In the genomic region with DNA sequence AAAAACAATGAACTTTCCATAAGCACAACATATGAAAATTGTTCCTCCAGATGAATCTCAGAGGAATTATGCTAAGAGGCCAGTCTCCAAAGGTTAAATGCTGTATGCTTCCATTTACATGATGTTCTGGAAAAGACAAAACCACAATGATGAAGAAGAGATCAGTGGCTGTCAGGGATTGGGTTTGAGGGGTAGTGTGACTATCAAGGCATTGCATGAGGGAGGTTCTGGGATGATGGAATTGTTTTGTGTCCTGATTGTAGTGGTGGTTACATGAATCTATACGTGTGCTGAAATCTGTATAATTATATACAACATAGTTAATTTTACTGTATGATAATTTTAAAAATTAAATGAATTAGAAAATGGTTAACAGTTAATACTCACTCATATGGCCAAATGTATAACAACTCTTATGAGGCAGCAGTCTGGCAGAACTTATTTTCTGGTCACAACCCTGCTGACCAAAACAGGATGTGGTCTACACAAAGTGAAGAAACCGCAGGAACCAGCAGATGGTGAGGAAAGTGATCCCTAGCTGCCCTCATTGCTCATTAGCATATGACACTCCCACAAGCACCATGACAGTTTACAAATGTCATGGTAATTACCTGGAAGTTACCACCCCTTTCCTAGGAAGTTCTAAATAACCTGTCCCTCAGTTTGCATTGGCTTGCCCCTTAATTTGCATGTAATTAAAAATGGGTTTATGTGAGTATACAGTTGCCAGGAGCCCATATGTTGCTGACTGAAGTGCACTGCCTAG, we compare ENCODE assay signal across 8 cellular contexts. TPM values are rescaled to one million over a fixed set of nuclear protein-coding genes. Genes with fewer than 3 reads are reported as not detected.
DNase-seq lines count a peak whose midpoint lies in the region; ATAC-seq and TF ChIP-seq lines count a peak whose summit lies in the region.

No MANE protein-coding gene starts in this region.

- DNase-seq in CMK (ENCODE audit: low read depth), result peak; percentile 91
- DNase-seq in RKO (ENCODE audit: low spot score), result peak; percentile 41
- peak; percentile 85 for DNase-seq in activated naive CD4-positive, alpha-beta T cell treated with anti-CD3 and anti-CD28 coated beads, Interleukin-2, amount 10 ng/mL, durations not matched to agents 7 days and 5 days
- peak; percentile 50 for DNase-seq in lung (ENCODE audit: low spot score)
- DNase-seq in putamen (ENCODE audit: low spot score), result no peak
- no peak for DNase-seq in Calu3

- H3K9me3 ChIP-seq in lung (ENCODE audit: control insufficient read depth in 2 of 2, insufficient read depth in 1 of 2, low read length in 1 of 2), result no peaks in the 10 kb centered on the region

- H3K4me1 Mint-ChIP-seq in activated naive CD4-positive, alpha-beta T cell treated with anti-CD3 and anti-CD28 coated beads, Interleukin-2, amount 10 ng/mL, durations not matched to agents 7 days and 5 days, result peaks cover 44% of the 10 kb centered on the region
- H3K4me1 Mint-ChIP-seq in Calu3 (ENCODE audit: low read depth, unreplicated experiment), result no peaks in the 10 kb centered on the region

- peak; percentile 79 for ATAC-seq in GM19324 (IDR thresholded peaks at IDR 0.05; ENCODE audit: low FRiP score, unreplicated experiment)
- peak; percentile 91 for ATAC-seq in HG03342 (IDR thresholded peaks at IDR 0.05; ENCODE audit: unreplicated experiment)
- peak; percentile 54 for ATAC-seq in lung (ENCODE audit: insufficient read depth, low FRiP score)

- 22 to 39% methylated on average over 2 of the region's 2 CpGs for WGBS in lung, 2 donors

- no peak overlapping the region for H3K4me3 ChIP-seq in lung

- intact Hi-C loops in Calu3 (cut with micrococcal nuclease; ENCODE audit: unreplicated experiment), result no loop called here

- H3K27me3 Mint-ChIP-seq in activated naive CD4-positive, alpha-beta T cell treated with anti-CD3 and anti-CD28 coated beads, Interleukin-2, amount 10 ng/mL, durations not matched to agents 7 days and 5 days, result peaks cover 26% of the 10 kb centered on the region
- H3K27me3 Mint-ChIP-seq in Calu3 (ENCODE audit: unreplicated experiment), result no peaks in the 10 kb centered on the region

- peak overlapping the region; percentile 53 for H3K4me3 Mint-ChIP-seq in activated naive CD4-positive, alpha-beta T cell treated with anti-CD3 and anti-CD28 coated beads, Interleukin-2, amount 10 ng/mL, durations not matched to agents 7 days and 5 days
- no peak overlapping the region for H3K4me3 Mint-ChIP-seq in Calu3 (ENCODE audit: low read depth, unreplicated experiment)

- no peak for TF ChIP-seq CTCF in lung (IDR thresholded peaks at IDR 0.05; ENCODE audit: control extremely low read depth, extremely low read depth)
- TF ChIP-seq CTCF in Calu3 (IDR thresholded peaks at IDR 0.05; ENCODE audit: unreplicated experiment), result no peak

- no peak overlapping the region for H3K27ac ChIP-seq in lung (ENCODE audit: low read depth in 1 of 2, low read length in 1 of 2)

- peaks cover 5% of the 10 kb centered on the region for H3K36me3 Mint-ChIP-seq in activated naive CD4-positive, alpha-beta T cell treated with anti-CD3 and anti-CD28 coated beads, Interleukin-2, amount 10 ng/mL, durations not matched to agents 7 days and 5 days
- H3K36me3 Mint-ChIP-seq in Calu3 (ENCODE audit: insufficient read depth, unreplicated experiment), result no peaks in the 10 kb centered on the region

- H3K9me3 Mint-ChIP-seq in activated naive CD4-positive, alpha-beta T cell treated with anti-CD3 and anti-CD28 coated beads, Interleukin-2, amount 10 ng/mL, durations not matched to agents 7 days and 5 days, result peaks cover 6% of the 10 kb centered on the region
- H3K9me3 Mint-ChIP-seq in Calu3 (ENCODE audit: low read depth, unreplicated experiment), result no peaks in the 10 kb centered on the region

- peak overlapping the region; percentile 87 for H3K27ac Mint-ChIP-seq in activated naive CD4-positive, alpha-beta T cell treated with anti-CD3 and anti-CD28 coated beads, Interleukin-2, amount 10 ng/mL, durations not matched to agents 7 days and 5 days
- no peak overlapping the region for H3K27ac Mint-ChIP-seq in Calu3 (ENCODE audit: unreplicated experiment)

- CTCF ChIA-PET in activated naive CD4-positive, alpha-beta T cell treated with anti-CD3 and anti-CD28 coated beads, Interleukin-2, amount 10 ng/mL, durations not matched to agents 7 days and 5 days (lab: Charles Lee), result interaction anchor here (0.8 to 5.0 kb wide), 5 partner anchors 31 to 122 kb away, joined by 3 to 41 read pairs (median 4); no protein-coding TSS in a partner anchor
- CTCF ChIA-PET in Calu3 (lab: Charles Lee), result interaction anchor here (0.6 kb wide), 1 partner anchor 121 kb away, joined by 3 read pairs; no protein-coding TSS in a partner anchor

- H3K4me1 ChIP-seq in lung (ENCODE audit: control insufficient read depth in 2 of 2, insufficient read depth in 2 of 2, low read length in 2 of 2), result no peaks in the 10 kb centered on the region

- no TSS peak for BruUV-seq in Calu3 (replicated peaks; lab: Mats Ljungman, UMichigan)

- peaks cover 0 to under 1% of the 10 kb centered on the region in 2 donors for H3K36me3 ChIP-seq in lung (ENCODE audit: control insufficient read depth in 2 of 2, insufficient read depth in 2 of 2, low read length in 2 of 2)

- H3K27me3 ChIP-seq in lung (ENCODE audit: control insufficient read depth, insufficient read depth), result no peaks in the 10 kb centered on the region

RNA-seq across cellular contexts. Expression of a gene that starts 31.9 kb away (rescaled TPM):
- total RNA-seq in lung (10 to 100 TPM; 42.9 to 84.8 TPM), Calu3 (2022) (81.0 and 86.3 TPM in 2 replicates)
- polyA plus RNA-seq in lung, result 10 to 100 TPM; 39.0 to 63.3 TPM

RNA-seq across cellular contexts. Expression of a gene that starts 41.9 kb away (rescaled TPM):
- 100 to 1,000 TPM; 145 to 308 TPM for total RNA-seq in lung
- polyA plus RNA-seq in lung, result 100 to 1,000 TPM; 246 to 465 TPM
- 166 and 173 TPM in 2 replicates for total RNA-seq in Calu3 (2022)

RNA-seq across cellular contexts. Expression of a gene that starts 56.5 kb away (rescaled TPM):
- total RNA-seq in lung, result 10 to 100 TPM in 1 of 2 donors, 1 to 10 TPM in 1; 4.7 to 18.5 TPM
- polyA plus RNA-seq in lung, result 10 to 100 TPM in 1 of 2 donors, 1 to 10 TPM in 1; 3.9 to 30.9 TPM
- total RNA-seq in Calu3 (2022), result 0.57 and 1.1 TPM in 2 replicates

Comparison
In these comparisons a context has a peak if more than half of its experiments do, and no peak if none do; other contexts are left out.
1. DNase-seq: peak in CMK (single experiment), RKO (single experiment), activated naive CD4-positive, alpha-beta T cell treated with anti-CD3 and anti-CD28 coated beads, Interleukin-2, amount 10 ng/mL, durations not matched to agents 7 days and 5 days (single experiment) and lung (single experiment); none in putamen (single experiment) and Calu3 (single experiment).
2. Peak in every context shown above with its lines, with median percentiles within 50 percentile points of each other: ATAC-seq.